In genomic region chr6:25381077-25381476, GRCh38 we compare ENCODE assay signal across 16 cellular contexts.
"Had no signal": no experiment of that assay in that cellular context is flagged by ENCODE, and none has a peak within 500 bp of the region (broad histone marks: within the 10 kb centered on the region; RNA-seq: fewer than 3 reads in every experiment).

No MANE protein-coding gene starts in this region.

- H3K27ac ChIP-seq: dorsolateral prefrontal cortex, ovary, sigmoid colon, skin epidermis, stomach had no signal

- ATAC-seq: natural killer cell had no signal

- H3K27me3 ChIP-seq: dorsolateral prefrontal cortex, heart left ventricle, ovary, right atrium auricular region, sigmoid colon, stomach had no signal

- FAIRE-seq: frontal cortex had no signal

- H3K4me1 ChIP-seq: right atrium auricular region, sigmoid colon, stomach had no signal

- H3K4me3 ChIP-seq: dorsolateral prefrontal cortex, heart left ventricle, ovary, right atrium auricular region, sigmoid colon, skin epidermis, stomach had no signal

- H3K36me3 ChIP-seq: heart left ventricle, ovary, right atrium auricular region, sigmoid colon, stomach had no signal

- H3K9me3 ChIP-seq: ovary, right atrium auricular region, stomach had no signal

- DNase-seq: cortex of kidney; dorsolateral prefrontal cortex; effector CD8-positive, alpha-beta T cell; heart left ventricle; hippocampal formation; natural killer cell; ovary; sigmoid colon; stimulated activated CD4-positive, alpha-beta T cell treated with anti-CD3 and anti-CD28 coated beads, Interleukin-12 subunit alpha, Interleukin-12 subunit beta, amount 100 ng/mL, for 4 hours; stimulated activated naive CD4-positive, alpha-beta T cell; stomach; substantia nigra; trophoblast cell had no signal
